1 cellular context compared by ENCODE assay signal in genomic region chr1:54500030-54500389, GRCh38.
TF ChIP-seq lines count a peak whose summit lies in the region.

No MANE protein-coding gene starts in this region.

TF ChIP-seq in HepG2, 621 proteins besides CTCF, POLR2A, EP300 and RAD21 (continued from another document):
- TF ChIP-seq KIAA2018 (CRISPR knock-in tag; IDR thresholded peaks at IDR 0.05; ENCODE audit: borderline replicate concordance) (no peak), STAT6 (CRISPR knock-in tag; IDR thresholded peaks at IDR 0.05; ENCODE audit: borderline replicate concordance) (no peak), ADNP (CRISPR knock-in tag; IDR thresholded peaks at IDR 0.05) (no peak), PHB2 (IDR thresholded peaks at IDR 0.05; ENCODE audit: partially characterized antibody) (no peak), CENPT (CRISPR knock-in tag; IDR thresholded peaks at IDR 0.05; ENCODE audit: low read depth) (no peak), ZNF607 (CRISPR knock-in tag; IDR thresholded peaks at IDR 0.05; ENCODE audit: borderline replicate concordance) (no peak), MXI1 (IDR thresholded peaks at IDR 0.05; ENCODE audit: borderline replicate concordance, low read depth, low read length) (no peak), ZNF460 (CRISPR knock-in tag; IDR thresholded peaks at IDR 0.05; ENCODE audit: borderline replicate concordance) (no peak), ZBTB7B (CRISPR knock-in tag; IDR thresholded peaks at IDR 0.05) (no peak), RFXANK (CRISPR knock-in tag; IDR thresholded peaks at IDR 0.05) (no peak), FOXM1 (CRISPR knock-in tag; IDR thresholded peaks at IDR 0.05) (no peak), BRF2 (CRISPR knock-in tag; IDR thresholded peaks at IDR 0.05) (no peak), RBM39 (IDR thresholded peaks at IDR 0.05; ENCODE audit: low read depth, low read length, poor library complexity, severe bottlenecking) (no peak)
TF ChIP-seq in HepG2: peak in this region for 0.
